Comparison of ENCODE assay signal across 1 cellular context in the genomic region with DNA sequence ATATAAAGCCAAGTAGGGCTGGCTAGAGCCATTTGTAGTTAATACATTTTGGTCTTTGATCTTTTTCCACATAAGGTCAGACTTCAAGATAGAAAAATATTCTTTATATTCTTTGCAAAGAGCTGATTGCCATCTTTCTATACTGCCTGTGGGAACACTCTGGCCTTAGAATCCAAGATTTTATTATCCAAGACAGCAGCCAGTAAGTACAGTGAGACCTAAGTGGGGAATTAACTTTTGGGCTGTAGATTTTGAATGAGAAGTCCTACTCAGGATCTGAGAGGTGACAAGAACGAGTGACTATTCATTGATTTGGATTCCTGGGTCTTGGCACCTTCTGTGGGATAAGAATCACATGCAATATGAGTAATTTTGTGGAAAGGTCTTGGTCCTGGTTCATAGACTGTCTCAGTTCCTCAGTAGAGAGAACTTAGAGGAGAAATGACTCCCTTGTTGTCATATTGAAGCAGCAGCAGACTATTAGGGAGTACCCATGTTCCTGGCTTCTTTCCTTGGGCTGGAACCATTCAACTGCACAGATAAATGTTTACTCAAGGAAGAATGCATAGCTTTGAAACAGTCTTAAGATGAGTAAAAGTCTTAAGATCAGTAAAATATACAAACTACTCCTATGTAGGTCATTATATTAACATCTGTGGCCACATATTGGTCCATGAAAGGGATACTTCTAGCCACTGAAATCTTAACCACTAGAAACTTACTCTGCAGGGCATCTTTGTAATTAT.
TF ChIP-seq lines count a peak whose summit lies in the region.

No MANE protein-coding gene starts in this region.

TF ChIP-seq in HepG2, 621 proteins besides CTCF, POLR2A, EP300 and RAD21:
- TF ChIP-seq, protein P1, sequence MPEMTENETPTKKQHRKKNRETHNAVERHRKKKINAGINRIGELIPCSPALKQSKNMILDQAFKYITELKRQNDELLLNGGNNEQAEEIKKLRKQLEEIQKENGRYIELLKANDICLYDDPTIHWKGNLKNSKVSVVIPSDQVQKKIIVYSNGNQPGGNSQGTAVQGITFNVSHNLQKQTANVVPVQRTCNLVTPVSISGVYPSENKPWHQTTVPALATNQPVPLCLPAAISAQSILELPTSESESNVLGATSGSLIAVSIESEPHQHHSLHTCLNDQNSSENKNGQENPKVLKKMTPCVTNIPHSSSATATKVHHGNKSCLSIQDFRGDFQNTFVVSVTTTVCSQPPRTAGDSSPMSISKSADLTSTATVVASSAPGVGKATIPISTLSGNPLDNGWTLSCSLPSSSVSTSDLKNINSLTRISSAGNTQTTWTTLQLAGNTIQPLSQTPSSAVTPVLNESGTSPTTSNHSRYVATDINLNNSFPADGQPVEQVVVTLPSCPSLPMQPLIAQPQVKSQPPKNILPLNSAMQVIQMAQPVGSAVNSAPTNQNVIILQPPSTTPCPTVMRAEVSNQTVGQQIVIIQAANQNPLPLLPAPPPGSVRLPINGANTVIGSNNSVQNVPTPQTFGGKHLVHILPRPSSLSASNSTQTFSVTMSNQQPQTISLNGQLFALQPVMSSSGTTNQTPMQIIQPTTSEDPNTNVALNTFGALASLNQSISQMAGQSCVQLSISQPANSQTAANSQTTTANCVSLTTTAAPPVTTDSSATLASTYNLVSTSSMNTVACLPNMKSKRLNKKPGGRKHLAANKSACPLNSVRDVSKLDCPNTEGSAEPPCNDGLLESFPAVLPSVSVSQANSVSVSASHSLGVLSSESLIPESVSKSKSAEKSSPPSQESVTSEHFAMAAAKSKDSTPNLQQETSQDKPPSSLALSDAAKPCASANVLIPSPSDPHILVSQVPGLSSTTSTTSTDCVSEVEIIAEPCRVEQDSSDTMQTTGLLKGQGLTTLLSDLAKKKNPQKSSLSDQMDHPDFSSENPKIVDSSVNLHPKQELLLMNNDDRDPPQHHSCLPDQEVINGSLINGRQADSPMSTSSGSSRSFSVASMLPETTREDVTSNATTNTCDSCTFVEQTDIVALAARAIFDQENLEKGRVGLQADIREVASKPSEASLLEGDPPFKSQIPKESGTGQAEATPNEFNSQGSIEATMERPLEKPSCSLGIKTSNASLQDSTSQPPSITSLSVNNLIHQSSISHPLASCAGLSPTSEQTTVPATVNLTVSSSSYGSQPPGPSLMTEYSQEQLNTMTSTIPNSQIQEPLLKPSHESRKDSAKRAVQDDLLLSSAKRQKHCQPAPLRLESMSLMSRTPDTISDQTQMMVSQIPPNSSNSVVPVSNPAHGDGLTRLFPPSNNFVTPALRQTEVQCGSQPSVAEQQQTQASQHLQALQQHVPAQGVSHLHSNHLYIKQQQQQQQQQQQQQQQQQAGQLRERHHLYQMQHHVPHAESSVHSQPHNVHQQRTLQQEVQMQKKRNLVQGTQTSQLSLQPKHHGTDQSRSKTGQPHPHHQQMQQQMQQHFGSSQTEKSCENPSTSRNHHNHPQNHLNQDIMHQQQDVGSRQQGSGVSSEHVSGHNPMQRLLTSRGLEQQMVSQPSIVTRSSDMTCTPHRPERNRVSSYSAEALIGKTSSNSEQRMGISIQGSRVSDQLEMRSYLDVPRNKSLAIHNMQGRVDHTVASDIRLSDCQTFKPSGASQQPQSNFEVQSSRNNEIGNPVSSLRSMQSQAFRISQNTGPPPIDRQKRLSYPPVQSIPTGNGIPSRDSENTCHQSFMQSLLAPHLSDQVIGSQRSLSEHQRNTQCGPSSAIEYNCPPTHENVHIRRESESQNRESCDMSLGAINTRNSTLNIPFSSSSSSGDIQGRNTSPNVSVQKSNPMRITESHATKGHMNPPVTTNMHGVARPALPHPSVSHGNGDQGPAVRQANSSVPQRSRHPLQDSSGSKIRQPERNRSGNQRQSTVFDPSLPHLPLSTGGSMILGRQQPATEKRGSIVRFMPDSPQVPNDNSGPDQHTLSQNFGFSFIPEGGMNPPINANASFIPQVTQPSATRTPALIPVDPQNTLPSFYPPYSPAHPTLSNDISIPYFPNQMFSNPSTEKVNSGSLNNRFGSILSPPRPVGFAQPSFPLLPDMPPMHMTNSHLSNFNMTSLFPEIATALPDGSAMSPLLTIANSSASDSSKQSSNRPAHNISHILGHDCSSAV (CRISPR knock-in tag; IDR thresholded peaks at IDR 0.05; ENCODE audit: borderline replicate concordance), result no peak
- TF ChIP-seq CEBPB (IDR thresholded peaks at IDR 0.05; ENCODE audit: borderline replicate concordance, low read depth, low read length), result no peak
- TF ChIP-seq, protein P2, sequence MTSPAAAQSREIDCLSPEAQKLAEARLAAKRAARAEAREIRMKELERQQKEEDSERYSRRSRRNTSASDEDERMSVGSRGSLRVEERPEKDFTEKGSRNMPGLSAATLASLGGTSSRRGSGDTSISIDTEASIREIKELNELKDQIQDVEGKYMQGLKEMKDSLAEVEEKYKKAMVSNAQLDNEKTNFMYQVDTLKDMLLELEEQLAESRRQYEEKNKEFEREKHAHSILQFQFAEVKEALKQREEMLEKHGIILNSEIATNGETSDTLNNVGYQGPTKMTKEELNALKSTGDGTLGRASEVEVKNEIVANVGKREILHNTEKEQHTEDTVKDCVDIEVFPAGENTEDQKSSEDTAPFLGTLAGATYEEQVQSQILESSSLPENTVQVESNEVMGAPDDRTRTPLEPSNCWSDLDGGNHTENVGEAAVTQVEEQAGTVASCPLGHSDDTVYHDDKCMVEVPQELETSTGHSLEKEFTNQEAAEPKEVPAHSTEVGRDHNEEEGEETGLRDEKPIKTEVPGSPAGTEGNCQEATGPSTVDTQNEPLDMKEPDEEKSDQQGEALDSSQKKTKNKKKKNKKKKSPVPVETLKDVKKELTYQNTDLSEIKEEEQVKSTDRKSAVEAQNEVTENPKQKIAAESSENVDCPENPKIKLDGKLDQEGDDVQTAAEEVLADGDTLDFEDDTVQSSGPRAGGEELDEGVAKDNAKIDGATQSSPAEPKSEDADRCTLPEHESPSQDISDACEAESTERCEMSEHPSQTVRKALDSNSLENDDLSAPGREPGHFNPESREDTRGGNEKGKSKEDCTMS (CRISPR knock-in tag; conservative IDR thresholded peaks at IDR 0.05), result no peak
- no peak for TF ChIP-seq POLR2G (IDR thresholded peaks at IDR 0.05; ENCODE audit: low read depth, low read length)
- TF ChIP-seq KDM2A (CRISPR knock-in tag; IDR thresholded peaks at IDR 0.05; ENCODE audit: borderline replicate concordance, low read depth), result no peak
- TF ChIP-seq, protein P3, sequence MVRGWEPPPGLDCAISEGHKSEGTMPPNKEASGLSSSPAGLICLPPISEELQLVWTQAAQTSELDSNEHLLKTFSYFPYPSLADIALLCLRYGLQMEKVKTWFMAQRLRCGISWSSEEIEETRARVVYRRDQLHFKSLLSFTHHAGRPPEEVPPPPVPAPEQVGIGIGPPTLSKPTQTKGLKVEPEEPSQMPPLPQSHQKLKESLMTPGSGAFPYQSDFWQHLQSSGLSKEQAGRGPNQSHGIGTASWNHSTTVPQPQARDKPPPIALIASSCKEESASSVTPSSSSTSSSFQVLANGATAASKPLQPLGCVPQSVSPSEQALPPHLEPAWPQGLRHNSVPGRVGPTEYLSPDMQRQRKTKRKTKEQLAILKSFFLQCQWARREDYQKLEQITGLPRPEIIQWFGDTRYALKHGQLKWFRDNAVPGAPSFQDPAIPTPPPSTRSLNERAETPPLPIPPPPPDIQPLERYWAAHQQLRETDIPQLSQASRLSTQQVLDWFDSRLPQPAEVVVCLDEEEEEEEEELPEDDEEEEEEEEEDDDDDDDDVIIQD (CRISPR knock-in tag; IDR thresholded peaks at IDR 0.05; ENCODE audit: low read depth), result no peak
- no peak for TF ChIP-seq TGIF2 (CRISPR knock-in tag; IDR thresholded peaks at IDR 0.05)
- no peak for TF ChIP-seq CHD4 (IDR thresholded peaks at IDR 0.05; ENCODE audit: borderline replicate concordance, low read length)
- no peak for TF ChIP-seq NFE2L1 (CRISPR knock-in tag; IDR thresholded peaks at IDR 0.05; ENCODE audit: borderline replicate concordance)
TF ChIP-seq in HepG2: peak in this region for 0.
